11 cellular contexts compared by ENCODE assay signal in the genomic region with DNA sequence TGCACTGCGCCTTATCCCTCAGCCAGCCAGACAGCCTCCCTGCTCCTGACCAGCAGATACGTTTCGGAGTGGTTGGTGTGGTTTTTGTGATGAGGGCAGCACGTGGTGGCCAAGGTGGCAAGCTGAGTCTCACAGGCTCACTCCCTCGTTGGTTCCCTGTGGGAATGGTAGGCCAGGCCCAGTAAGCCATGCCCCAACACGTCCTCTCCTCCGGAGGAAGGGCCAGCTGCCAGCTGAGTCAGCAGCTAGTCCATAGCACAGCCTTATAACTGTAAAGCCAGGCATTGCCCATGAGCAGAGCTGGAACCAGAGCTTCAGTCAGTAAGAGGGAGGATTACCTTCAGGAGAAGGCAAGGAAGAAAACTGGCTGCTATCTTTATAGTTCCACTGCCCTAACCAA. TPM values are rescaled to one million over a fixed set of nuclear protein-coding genes. Genes with fewer than 3 reads are reported as not detected.
DNase-seq lines count a peak whose midpoint lies in the region; ATAC-seq and TF ChIP-seq lines count a peak whose summit lies in the region.
"Had no signal": no experiment of that assay in that cellular context is flagged by ENCODE, and none has a peak within 500 bp of the region (broad histone marks: within the 10 kb centered on the region; RNA-seq: fewer than 3 reads in every experiment).

No MANE protein-coding gene starts in this region.

- ATAC-seq in RWPE2 (ENCODE audit: low read depth) (peak; percentile 98), esophagus mucosa (peak; percentile 97), gastrocnemius medialis (peak; percentile 53 to 59), HG03442 (IDR thresholded peaks at IDR 0.05; ENCODE audit: unreplicated experiment) (no peak)

- peaks cover 4% of the 10 kb centered on the region for H3K4me1 ChIP-seq in RWPE2 (ENCODE audit: insufficient read depth, poor library complexity, severe bottlenecking)
- H3K4me1 ChIP-seq in gastrocnemius medialis: peaks cover 34 to 36% of the 10 kb centered on the region in 2 donors
- H3K4me1 ChIP-seq: colonic mucosa had no signal

- in situ Hi-C loops in gastrocnemius medialis (cut with MboI; ENCODE audit: low sequenced_read_pairs in 4 of 4): no loop called here

- H3K27ac ChIP-seq in RWPE2 (ENCODE audit: poor library complexity, severe bottlenecking): peak overlapping the region; percentile 54
- H3K27ac ChIP-seq in gastrocnemius medialis: peak overlapping the region in 2 of 4 donors; percentile 40 to 50
- H3K27ac ChIP-seq: colonic mucosa, KMS-11 had no signal

- intact Hi-C loops in gastrocnemius medialis (cut with DNase I; ENCODE audit: low total_unique reads): no loop called here

- TF ChIP-seq CTCF in RWPE2 (IDR thresholded peaks at IDR 0.05; ENCODE audit: poor library complexity, severe bottlenecking) (no peak), gastrocnemius medialis (IDR thresholded peaks at IDR 0.05 in 4 of 5, conservative IDR thresholded peaks at IDR 0.05 in 1 of 5) (no peak)

- H3K9me3 ChIP-seq in RWPE2 (ENCODE audit: severe bottlenecking) (no peaks in the 10 kb centered on the region), gastrocnemius medialis (no peaks in the 10 kb centered on the region)
- H3K9me3 ChIP-seq: colonic mucosa had no signal

- H3K27me3 ChIP-seq in RWPE2 (ENCODE audit: insufficient read depth, poor library complexity, severe bottlenecking) (no peaks in the 10 kb centered on the region), gastrocnemius medialis (no peaks in the 10 kb centered on the region)
- H3K27me3 ChIP-seq: colonic mucosa had no signal

- no peak for TF ChIP-seq POLR2A in gastrocnemius medialis (IDR thresholded peaks at IDR 0.05)

- H3K4me3 ChIP-seq in RWPE2 (ENCODE audit: severe bottlenecking): no peak overlapping the region
- no peak overlapping the region for H3K4me3 ChIP-seq in gastrocnemius medialis
- H3K4me3 ChIP-seq: colonic mucosa had no signal

- DNase-seq in DMS79 treated with DMSO at 0.1 percent for 48 hours (lab: John Stamatoyannopoulos, UW) (peak; percentile 17), DMS79 (lab: John Stamatoyannopoulos, UW) (no peak), RWPE2 (ENCODE audit: low spot score) (peak; percentile 96), gastrocnemius medialis (peak; percentile 29 to 51), GM19240 (ENCODE audit: insufficient read length, low spot score) (no peak)
- DNase-seq in stimulated activated naive CD4-positive, alpha-beta T cell (lab: John Stamatoyannopoulos, UW): no peak
- DNase-seq: colonic mucosa had no signal

- H3K36me3 ChIP-seq in RWPE2 (ENCODE audit: low read depth): peaks cover 35% of the 10 kb centered on the region
- peaks cover 0 to 32% of the 10 kb centered on the region in 2 donors for H3K36me3 ChIP-seq in gastrocnemius medialis
- H3K36me3 ChIP-seq: colonic mucosa had no signal

RNA-seq across cellular contexts. Expression of a gene that starts 29.5 kb away (rescaled TPM):
- total RNA-seq in esophagus mucosa (89.9 TPM), gastrocnemius medialis (100 to 1,000 TPM in 1 of 4 donors, 10 to 100 TPM in 3; 44.1 to 102 (median 83.1) TPM)

RNA-seq across cellular contexts. Expression of a gene that starts 40.6 kb away (rescaled TPM):
- total RNA-seq in esophagus mucosa (not detected), gastrocnemius medialis (not detected)
- total RNA-seq: colonic mucosa, subcutaneous adipose tissue had no signal

RNA-seq across cellular contexts. Expression of a gene that starts 43.9 kb away (rescaled TPM):
- total RNA-seq in esophagus mucosa (38.1 TPM), gastrocnemius medialis (10 to 100 TPM in 2 of 4 donors, 1 to 10 TPM in 2; 8.9 to 12.6 (median 10.4) TPM)

RNA-seq across cellular contexts. Expression of a gene that starts 44.3 kb away (rescaled TPM):
- total RNA-seq in esophagus mucosa (11.9 TPM), gastrocnemius medialis (10 to 100 TPM; 23.1 to 32.4 (median 27.2) TPM)

Comparison
In these comparisons a context has a peak if more than half of its experiments do, and no peak if none do; other contexts are left out.
1. DNase-seq: peak in DMS79 treated with DMSO at 0.1 percent for 48 hours (single experiment), RWPE2 (single experiment) and gastrocnemius medialis (2 of 2); none in DMS79 (single experiment), GM19240 (single experiment) and stimulated activated naive CD4-positive, alpha-beta T cell (0 of 6).